Comparison of ENCODE assay signal across 15 cellular contexts in the genomic region with DNA sequence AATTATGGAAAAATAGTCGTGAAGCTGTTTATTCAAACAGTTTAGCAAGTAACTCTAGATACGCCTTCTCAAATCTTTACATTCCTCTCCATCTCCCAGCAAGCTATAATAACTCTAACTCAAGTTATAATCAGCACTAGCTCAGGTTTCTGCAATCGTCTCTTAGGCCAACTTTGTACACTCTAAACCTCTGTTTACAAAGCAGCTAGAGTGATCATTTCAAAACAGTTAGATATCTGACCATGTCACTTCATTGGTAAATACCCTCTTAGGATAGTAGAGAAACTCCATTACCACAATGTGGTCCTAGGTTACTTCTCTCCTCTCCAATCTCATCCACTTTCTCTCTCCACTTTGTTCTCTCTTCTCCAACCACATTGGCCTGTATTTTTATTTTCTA. TPM values are rescaled to one million over a fixed set of nuclear protein-coding genes. Genes with fewer than 3 reads are reported as not detected.
DNase-seq lines count a peak whose midpoint lies in the region; ATAC-seq and TF ChIP-seq lines count a peak whose summit lies in the region.
"Had no signal": no experiment of that assay in that cellular context is flagged by ENCODE, and none has a peak within 500 bp of the region (broad histone marks: within the 10 kb centered on the region; RNA-seq: fewer than 3 reads in every experiment).

No MANE protein-coding gene starts in this region.

- peaks cover 0 to 2% (median 0%) of the 10 kb centered on the region in 5 donors for H3K36me3 ChIP-seq in subcutaneous abdominal adipose tissue (ENCODE audit: control insufficient read depth in 5 of 5, insufficient read depth in 5 of 5, low read length in 5 of 5)
- H3K36me3 ChIP-seq: BE2C had no signal

- peak overlapping the region; percentile 65 for H3K27ac ChIP-seq in subcutaneous abdominal adipose tissue (ENCODE audit: low read depth, low read length)
- H3K27ac ChIP-seq: C4-2B had no signal

- no peaks in the 10 kb centered on the region for H3K27me3 ChIP-seq in subcutaneous abdominal adipose tissue (ENCODE audit: control insufficient read depth in 5 of 5, insufficient read depth in 4 of 5, low read length in 5 of 5)
- H3K27me3 ChIP-seq: BE2C had no signal

- H3K27ac Mint-ChIP-seq in HFFc6 (peak overlapping the region; percentile 90), glutamatergic neuron (ENCODE audit: unreplicated experiment) (peak overlapping the region; percentile 17), mesothelial cell of epicardium (peak overlapping the region; percentile 32), immature natural killer cell (no peak overlapping the region)
- H3K27ac Mint-ChIP-seq: CD4-positive, alpha-beta memory T cell; GM23338 had no signal

- H3K36me3 Mint-ChIP-seq in HFFc6 (ENCODE audit: low read depth) (peaks cover 56% of the 10 kb centered on the region), glutamatergic neuron (ENCODE audit: unreplicated experiment) (no peaks in the 10 kb centered on the region), mesothelial cell of epicardium (peaks cover 13% of the 10 kb centered on the region), immature natural killer cell (peaks cover 0 to 3% (median 0%) of the 10 kb centered on the region in 3 donors)
- H3K36me3 Mint-ChIP-seq: CD4-positive, alpha-beta memory T cell had no signal

- no peak overlapping the region for H3K4me3 ChIP-seq in subcutaneous abdominal adipose tissue (ENCODE audit: low read depth in 1 of 5, low read length in 5 of 5)
- H3K4me3 ChIP-seq: GM12878, GM23338 had no signal

- H3K9ac ChIP-seq in subcutaneous abdominal adipose tissue (ENCODE audit: low read length in 5 of 5) = no peak overlapping the region

- peaks cover 13% of the 10 kb centered on the region for H3K9me3 Mint-ChIP-seq in HFFc6
- no peaks in the 10 kb centered on the region for H3K9me3 Mint-ChIP-seq in glutamatergic neuron (ENCODE audit: unreplicated experiment)
- H3K9me3 Mint-ChIP-seq in mesothelial cell of epicardium = peaks cover 8% of the 10 kb centered on the region
- peaks cover 0 to 10% (median under 1%) of the 10 kb centered on the region in 6 donors for H3K9me3 Mint-ChIP-seq in immature natural killer cell
- H3K9me3 Mint-ChIP-seq: CD4-positive, alpha-beta memory T cell; GM23338 had no signal

- H3K4me1 ChIP-seq in subcutaneous abdominal adipose tissue (ENCODE audit: control insufficient read depth in 5 of 5, insufficient read depth in 5 of 5, low read length in 5 of 5) = peaks cover 0 to 30% (median 22%) of the 10 kb centered on the region in 5 donors
- H3K4me1 ChIP-seq: BE2C had no signal

- H3K27me3 Mint-ChIP-seq in HFFc6 (ENCODE audit: insufficient read depth) (no peaks in the 10 kb centered on the region; the same call in none of the 2 replicates), glutamatergic neuron (ENCODE audit: unreplicated experiment) (peaks cover 1% of the 10 kb centered on the region), mesothelial cell of epicardium (ENCODE audit: low read depth) (no peaks in the 10 kb centered on the region), immature natural killer cell (ENCODE audit: low read depth in 3 of 3) (peaks cover 0 to 1% (median 1%) of the 10 kb centered on the region in 3 donors)
- H3K27me3 Mint-ChIP-seq: CD4-positive, alpha-beta memory T cell had no signal

- no peak for ATAC-seq in HG02759 (IDR thresholded peaks at IDR 0.05; ENCODE audit: unreplicated experiment)
- ATAC-seq: GM12878, GM23338 had no signal

- no peak for TF ChIP-seq CTCF in HFFc6 (IDR thresholded peaks at IDR 0.05)
- no peak for TF ChIP-seq CTCF in glutamatergic neuron (IDR thresholded peaks at IDR 0.05; ENCODE audit: partially characterized antibody, unreplicated experiment)
- no peak for TF ChIP-seq CTCF in mesothelial cell of epicardium (IDR thresholded peaks at IDR 0.05; ENCODE audit: unreplicated experiment)

- H3K9me3 ChIP-seq in subcutaneous abdominal adipose tissue (ENCODE audit: control insufficient read depth in 5 of 5, low read length in 5 of 5) = no peaks in the 10 kb centered on the region
- H3K9me3 ChIP-seq: BE2C had no signal

- DNase-seq in HFFc6 (no peak), glutamatergic neuron (no peak), mesothelial cell of epicardium (ENCODE audit: low spot score in 2 of 2, unreplicated experiment in 2 of 2) (no peak), immature natural killer cell (no peak), NCI-H82 treated with DMSO at 0.1 percent for 48 hours (lab: John Stamatoyannopoulos, UW; ENCODE audit: unreplicated experiment) (no peak)
- DNase-seq: BE2C; CD4-positive, alpha-beta memory T cell; DMS79; HCEC 1CT; IMR-90 had no signal

- peaks cover 66% of the 10 kb centered on the region for H3K4me1 Mint-ChIP-seq in HFFc6 (ENCODE audit: low read depth)
- peaks cover 37% of the 10 kb centered on the region for H3K4me1 Mint-ChIP-seq in glutamatergic neuron (ENCODE audit: low read depth, unreplicated experiment)
- H3K4me1 Mint-ChIP-seq in mesothelial cell of epicardium = peaks cover 36% of the 10 kb centered on the region
- H3K4me1 Mint-ChIP-seq in immature natural killer cell = no peaks in the 10 kb centered on the region
- H3K4me1 Mint-ChIP-seq: CD4-positive, alpha-beta memory T cell had no signal

- H3K4me3 Mint-ChIP-seq in HFFc6 = no peak overlapping the region
- no peak overlapping the region for H3K4me3 Mint-ChIP-seq in glutamatergic neuron (ENCODE audit: unreplicated experiment)
- H3K4me3 Mint-ChIP-seq in mesothelial cell of epicardium = no peak overlapping the region
- no peak overlapping the region for H3K4me3 Mint-ChIP-seq in immature natural killer cell
- H3K4me3 Mint-ChIP-seq: CD4-positive, alpha-beta memory T cell; GM23338 had no signal

RNA-seq across cellular contexts. Expression of a gene that starts 31.2 kb away (rescaled TPM):
- total RNA-seq in HFFc6 (2021; fragmentation: NEBNext Ultra II Directional; extraction: Animal tissue kit (Norgen Biotek cat#: 25700)) = 100 to 1,000 TPM; 181 to 358 (median 200) TPM
- total RNA-seq in glutamatergic neuron (ENCODE audit: unreplicated experiment) (45.6 TPM), mesothelial cell of epicardium (83.2 to 86.6 TPM (median 86.0 TPM) in 3 replicates)
- polyA plus RNA-seq in immature natural killer cell = not detected
- total RNA-seq: CD4-positive, alpha-beta memory T cell had no signal
- polyA plus RNA-seq: CD4-positive, alpha-beta memory T cell had no signal

Comparison
In these comparisons a context has a peak if more than half of its experiments do, and no peak if none do; other contexts are left out.
1. H3K27ac Mint-ChIP-seq: peak in HFFc6 (single experiment), glutamatergic neuron (single experiment) and mesothelial cell of epicardium (single experiment); none in immature natural killer cell (0 of 6).